9 cellular contexts compared by ENCODE assay signal in genomic region chr21:44082648-44083436, GRCh38. TPM values are rescaled to one million over a fixed set of nuclear protein-coding genes. Genes with fewer than 3 reads are reported as not detected.
DNase-seq lines count a peak whose midpoint lies in the region; ATAC-seq lines count a peak whose summit lies in the region.
"Had no signal": no experiment of that assay in that cellular context is flagged by ENCODE, and none has a peak within 500 bp of the region (broad histone marks: within the 10 kb centered on the region; RNA-seq: fewer than 3 reads in every experiment).

No MANE protein-coding gene starts in this region.

- H3K27ac Mint-ChIP-seq in activated CD4-positive, alpha-beta memory T cell treated with anti-CD3 and anti-CD28 coated beads for 36 hours = peak overlapping the region; percentile 99
- peak overlapping the region; percentile 98 for H3K27ac Mint-ChIP-seq in stimulated activated effector memory CD8-positive, alpha-beta T cell treated with anti-CD3 and anti-CD28 coated beads, Interleukin-12 subunit alpha, Interleukin-12 subunit beta, amount 100 ng/mL, for 72 hours

- DNase-seq in SIG-M5 treated with dmso at 0.1 percent for 504 hours (lab: John Stamatoyannopoulos, UW; ENCODE audit: unreplicated experiment) (peak; percentile 49), SIG-M5 (lab: John Stamatoyannopoulos, UW) (no peak), iPS-NIHi11 (ENCODE audit: low spot score) (peak; percentile 48), hippocampal formation (lab: John Stamatoyannopoulos, UW) (no peak), NCI-H2196 (lab: John Stamatoyannopoulos, UW; ENCODE audit: unreplicated experiment) (no peak)
- peak; percentile 53 for DNase-seq in activated CD4-positive, alpha-beta memory T cell treated with anti-CD3 and anti-CD28 coated beads for 36 hours
- no peak for DNase-seq in stimulated activated effector memory CD8-positive, alpha-beta T cell treated with anti-CD3 and anti-CD28 coated beads, Interleukin-12 subunit alpha, Interleukin-12 subunit beta, amount 100 ng/mL, for 72 hours (ENCODE audit: low spot score in 2 of 2)
- DNase-seq: NCI-H1417 had no signal

- H3K9me3 Mint-ChIP-seq in activated CD4-positive, alpha-beta memory T cell treated with anti-CD3 and anti-CD28 coated beads for 36 hours = no peaks in the 10 kb centered on the region
- H3K9me3 Mint-ChIP-seq in stimulated activated effector memory CD8-positive, alpha-beta T cell treated with anti-CD3 and anti-CD28 coated beads, Interleukin-12 subunit alpha, Interleukin-12 subunit beta, amount 100 ng/mL, for 72 hours = no peaks in the 10 kb centered on the region

- POLR2A ChIA-PET in activated CD4-positive, alpha-beta memory T cell treated with anti-CD3 and anti-CD28 coated beads for 36 hours (lab: Charles Lee) = interaction anchor here (0.9 to 3.1 kb wide), 7 partner anchors 8 to 69 kb away, joined by 3 to 31 read pairs (median 5); partner anchors contain the start of gene TRAPPC10

- ATAC-seq in stimulated activated effector memory CD8-positive, alpha-beta T cell treated with anti-CD3 and anti-CD28 coated beads, Interleukin-12 subunit alpha, Interleukin-12 subunit beta, amount 100 ng/mL, for 72 hours = peak; percentile 42
- ATAC-seq in GM21528 (IDR thresholded peaks at IDR 0.05; ENCODE audit: low FRiP score, unreplicated experiment) = no peak

- peak overlapping the region; percentile 70 for H3K4me3 Mint-ChIP-seq in activated CD4-positive, alpha-beta memory T cell treated with anti-CD3 and anti-CD28 coated beads for 36 hours
- H3K4me3 Mint-ChIP-seq in stimulated activated effector memory CD8-positive, alpha-beta T cell treated with anti-CD3 and anti-CD28 coated beads, Interleukin-12 subunit alpha, Interleukin-12 subunit beta, amount 100 ng/mL, for 72 hours = peak overlapping the region; percentile 75

- peaks cover 87% of the 10 kb centered on the region for H3K36me3 Mint-ChIP-seq in activated CD4-positive, alpha-beta memory T cell treated with anti-CD3 and anti-CD28 coated beads for 36 hours
- H3K36me3 Mint-ChIP-seq in stimulated activated effector memory CD8-positive, alpha-beta T cell treated with anti-CD3 and anti-CD28 coated beads, Interleukin-12 subunit alpha, Interleukin-12 subunit beta, amount 100 ng/mL, for 72 hours = peaks cover 100% of the 10 kb centered on the region

- CTCF ChIA-PET in activated CD4-positive, alpha-beta memory T cell treated with anti-CD3 and anti-CD28 coated beads for 36 hours (lab: Charles Lee) = interaction anchor here (1.0 to 3.9 kb wide), 4 partner anchors 67 to 215 kb away, joined by 3 to 20 read pairs (median 5); no protein-coding TSS in a partner anchor

- H3K27me3 Mint-ChIP-seq in activated CD4-positive, alpha-beta memory T cell treated with anti-CD3 and anti-CD28 coated beads for 36 hours = no peaks in the 10 kb centered on the region

- intact Hi-C loops in activated CD4-positive, alpha-beta memory T cell treated with anti-CD3 and anti-CD28 coated beads for 36 hours (cut with micrococcal nuclease) = loop anchor here (2.0 kb wide), 1 partner anchor 58 kb away; no protein-coding TSS in a partner anchor

- peaks cover 87% of the 10 kb centered on the region for H3K4me1 Mint-ChIP-seq in activated CD4-positive, alpha-beta memory T cell treated with anti-CD3 and anti-CD28 coated beads for 36 hours (ENCODE audit: low read depth)
- H3K4me1 Mint-ChIP-seq in stimulated activated effector memory CD8-positive, alpha-beta T cell treated with anti-CD3 and anti-CD28 coated beads, Interleukin-12 subunit alpha, Interleukin-12 subunit beta, amount 100 ng/mL, for 72 hours = peaks cover 98% of the 10 kb centered on the region

RNA-seq across cellular contexts. Expression of gene PWP2, which starts 24.4 kb away (rescaled TPM):
- total RNA-seq in activated CD4-positive, alpha-beta memory T cell treated with anti-CD3 and anti-CD28 coated beads for 36 hours = 10 to 100 TPM; 38.5 to 39.8 TPM

RNA-seq across cellular contexts. Expression of gene GATD3, which starts 50.6 kb away (rescaled TPM):
- 10 to 100 TPM; 40.1 to 44.9 TPM for total RNA-seq in activated CD4-positive, alpha-beta memory T cell treated with anti-CD3 and anti-CD28 coated beads for 36 hours

Comparison
In these comparisons a context has a peak if more than half of its experiments do, and no peak if none do; other contexts are left out.
1. DNase-seq: peak in SIG-M5 treated with dmso at 0.1 percent for 504 hours (single experiment), activated CD4-positive, alpha-beta memory T cell treated with anti-CD3 and anti-CD28 coated beads for 36 hours (single experiment) and iPS-NIHi11 (single experiment); none in SIG-M5 (single experiment), stimulated activated effector memory CD8-positive, alpha-beta T cell treated with anti-CD3 and anti-CD28 coated beads, Interleukin-12 subunit alpha, Interleukin-12 subunit beta, amount 100 ng/mL, for 72 hours (0 of 2), hippocampal formation (0 of 2) and NCI-H2196 (single experiment).